In the genomic region with DNA sequence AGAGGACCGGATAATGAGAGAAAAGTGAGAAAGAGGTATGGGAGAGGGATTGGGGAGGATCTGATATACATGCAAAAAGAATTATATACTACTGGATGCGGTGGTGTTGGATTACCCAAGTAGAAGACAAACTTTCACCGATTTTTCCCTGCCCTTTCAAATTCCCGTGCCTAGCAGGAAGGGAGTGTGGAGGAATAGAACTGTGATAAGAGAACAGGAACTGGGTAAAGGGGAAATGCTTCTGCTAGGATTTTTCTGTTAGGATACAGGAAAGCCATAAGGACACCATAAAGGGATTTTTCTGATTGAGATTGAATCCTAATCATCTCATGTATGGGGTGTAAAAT, we compare ENCODE assay signal across 10 cellular contexts. TPM values are rescaled to one million over a fixed set of nuclear protein-coding genes. Genes with fewer than 3 reads are reported as not detected.
DNase-seq lines count a peak whose midpoint lies in the region; ATAC-seq, FAIRE-seq and TF ChIP-seq lines count a peak whose summit lies in the region.
"Had no signal": no experiment of that assay in that cellular context is flagged by ENCODE, and none has a peak within 500 bp of the region (broad histone marks: within the 10 kb centered on the region; RNA-seq: fewer than 3 reads in every experiment).

No MANE protein-coding gene starts in this region.

- TSS peak; percentile 98 for BruUV-seq in GM12878 (replicated peaks; lab: Mats Ljungman, UMichigan)

- H3K27ac ChIP-seq in GM12878 (ENCODE audit: control insufficient read depth, insufficient read depth) (peak overlapping the region; percentile 90), testis (peak overlapping the region; percentile 95 to 97)

- CTCF ChIA-PET in GM12878 (lab: Yijun Ruan, JAX) = interaction anchor here (0.7 to 1.0 kb wide), 2 partner anchors 470 to 504 kb away, joined by 3 to 5 read pairs; no protein-coding TSS in a partner anchor

- intact Hi-C loops in GM12878 (cut with micrococcal nuclease; ENCODE audit: unreplicated experiment) (loop anchor here (5.0 to 10.0 kb wide), 4 partner anchors 132 to 772 kb away; partner anchors contain the start of genes CEP57 and MAML2), testis (cut with DNase I; ENCODE audit: low total_unique reads) (no loop called here)

- H3K4me3 ChIP-seq in LNCaP clone FGC (ENCODE audit: low read depth, low read length) (peak overlapping the region; percentile 93), GM12878 (peak overlapping the region; percentile 94), testis (peak overlapping the region; percentile 82 to 87)

- in situ Hi-C loops in GM12878 (cut with MboI) = no loop called here

- H3K36me3 ChIP-seq in GM12878 (ENCODE audit: control insufficient read depth in 2 of 2, insufficient read depth in 2 of 2, low read length in 1 of 2) = no peaks in the 10 kb centered on the region
- H3K36me3 ChIP-seq in testis (ENCODE audit: low read depth, missing control alignments) = no peaks in the 10 kb centered on the region

- H3K27me3 ChIP-seq in GM12878 (replicated peaks in 1 of 2; ENCODE audit: control insufficient read depth in 2 of 2, insufficient read depth in 2 of 2, low read length in 1 of 2) = no peaks in the 10 kb centered on the region
- H3K27me3 ChIP-seq in testis = no peaks in the 10 kb centered on the region

- no peak for FAIRE-seq in GM12878 (lab: Jason Lieb, UNC)
- FAIRE-seq: colon, G401.6 had no signal

- TF ChIP-seq POLR2A in GM12878 (IDR thresholded peaks at IDR 0.05; ENCODE audit: low read depth, low read length) (no peak), testis (IDR thresholded peaks at IDR 0.05) (no peak)

- peak overlapping the region; percentile 97 for H3K9ac ChIP-seq in GM12878 (ENCODE audit: control insufficient read depth, insufficient read depth, low read length)

- H3K9me3 ChIP-seq in GM12878 (replicated peaks; ENCODE audit: control insufficient read depth, insufficient read depth, low read length) (no peaks in the 10 kb centered on the region), testis (no peaks in the 10 kb centered on the region)

- no peaks in the 10 kb centered on the region for H3K4me1 ChIP-seq in GM12878 (ENCODE audit: control insufficient read depth, insufficient read depth, low read length)
- H3K4me1 ChIP-seq in testis = peaks cover 12% of the 10 kb centered on the region

- RAD21 ChIA-PET in GM12878 (lab: Charles Lee; ENCODE audit: unreplicated experiment) = interaction anchor here (1.0 kb wide), 1 partner anchor 8 kb away, joined by 3 read pairs; no protein-coding TSS in a partner anchor

- POLR2A ChIA-PET in GM12878 (lab: Charles Lee) = no interaction called here

- peaks cover 20% of the 10 kb centered on the region for H3K79me2 ChIP-seq in GM12878 (ENCODE audit: control insufficient read depth, insufficient read depth, low read length)

- TF ChIP-seq EP300 in GM12878 (IDR thresholded peaks at IDR 0.05; ENCODE audit: borderline replicate concordance in 1 of 2, control insufficient read depth in 1 of 2, low read depth in 2 of 2, low read length in 2 of 2) = no peak

- H2AFZ ChIP-seq in GM12878 (ENCODE audit: control insufficient read depth, low read depth, low read length) = peak overlapping the region; percentile 95

- SMC1A ChIA-PET in GM12878 (lab: Charles Lee; ENCODE audit: uncharacterized antibody, unreplicated experiment) = interaction anchor here (1.0 to 1.3 kb wide), 4 partner anchors 76 to 489 kb away, joined by 3 to 6 read pairs (median 4); no protein-coding TSS in a partner anchor

- DNase-seq in NCI-H748 (lab: John Stamatoyannopoulos, UW; ENCODE audit: unreplicated experiment) = peak; percentile 25
- DNase-seq in NCI-H748 treated with DMSO at 0.1 percent for 48 hours (lab: John Stamatoyannopoulos, UW) = no peak
- no peak for DNase-seq in LNCaP clone FGC (ENCODE audit: low read depth)
- no peak for DNase-seq in GM12878 (ENCODE audit: low read depth, low spot score)
- peak; percentile 41 for DNase-seq in kidney tubule cell (ENCODE audit: low spot score)
- no peak for DNase-seq in testis
- no peak for DNase-seq in iPS-NIHi11 (ENCODE audit: low spot score)

- no peaks in the 10 kb centered on the region for H4K20me1 ChIP-seq in GM12878 (ENCODE audit: control insufficient read depth, insufficient read depth)

- ATAC-seq in GM12878 = no peak; the same call in 2 of the 3 replicates
- no peak for ATAC-seq in HG03442 (IDR thresholded peaks at IDR 0.05; ENCODE audit: unreplicated experiment)

- 0% methylated on average over 4 of the region's 4 CpGs for WGBS in GM12878 (ENCODE audit: insufficient coverage, insufficient replicate concordance, low lambda C conversion rate, missing lambda C conversion rate)
- 0 to 1% methylated on average over 4 of the region's 4 CpGs for WGBS in testis, 2 donors

- TF ChIP-seq RAD21 in GM12878 (IDR thresholded peaks at IDR 0.05; ENCODE audit: insufficient read depth, low read depth, low read length) = no peak

- no peak for TF ChIP-seq CTCF in LNCaP clone FGC (IDR thresholded peaks at IDR 0.05; ENCODE audit: control insufficient read depth, extremely low read depth, insufficient read depth)
- TF ChIP-seq CTCF in GM12878 (IDR thresholded peaks at IDR 0.05 in 2 of 3, conservative IDR thresholded peaks at IDR 0.05 in 1 of 3; ENCODE audit: control insufficient read depth in 2 of 3, extremely low read depth in 1 of 3, insufficient read depth in 1 of 3, low read depth in 3 of 3, low read length in 3 of 3) = no peak
- TF ChIP-seq CTCF in testis (IDR thresholded peaks at IDR 0.05) = no peak

- H3K4me2 ChIP-seq in GM12878 (ENCODE audit: control insufficient read depth, insufficient read depth) = peak overlapping the region; percentile 70

TF ChIP-seq in GM12878, 131 proteins besides CTCF, POLR2A, EP300 and RAD21:
- no peak for TF ChIP-seq SUZ12 (IDR thresholded peaks at IDR 0.05; ENCODE audit: unreplicated experiment)
- TF ChIP-seq SPI1 (IDR thresholded peaks at IDR 0.05; ENCODE audit: borderline replicate concordance, insufficient read depth, low read depth, low read length) = peak; percentile 45; the same call in 1 of the 2 replicates
- peak; percentile 1 to 48; a peak in 2 of 4 replicates for TF ChIP-seq IKZF2 (IDR thresholded peaks at IDR 0.05)
- TF ChIP-seq RELA (IDR thresholded peaks at IDR 0.05; ENCODE audit: borderline replicate concordance, partially characterized antibody) = no peak
- TF ChIP-seq RB1 (IDR thresholded peaks at IDR 0.05; ENCODE audit: borderline replicate concordance) = no peak
- no peak for TF ChIP-seq BMI1 (IDR thresholded peaks at IDR 0.05; ENCODE audit: borderline replicate concordance)

RNA-seq across cellular contexts. Expression of gene MTMR2, which starts 0.5 kb away (rescaled TPM):
- 18.7 and 20.0 TPM in 2 replicates for total RNA-seq in GM12878 (2013; cell fraction: nucleolus; rRNA removed)
- total RNA-seq in GM12878 (2014; rRNA removed) = 14.4 and 17.1 TPM in 2 replicates
- 20.6 and 21.8 TPM in 2 replicates for total RNA-seq in GM12878 (2014; rRNA removed; fragmentation: Illumina TruSeq; extraction: Trizol)
- 27.5 and 31.3 TPM in 2 replicates for total RNA-seq in GM12878 (2021)
- polyA plus RNA-seq in GM12878 (2011; ENCODE audit: low read depth) = 8.7 TPM
- polyA plus RNA-seq in GM12878 (2011; rRNA removed) = 23.2 and 31.4 TPM in 2 replicates
- polyA plus RNA-seq in GM12878 (2011; cell fraction: cytosol; rRNA removed) = 14.5 and 20.8 TPM in 2 replicates
- 13.1 and 13.5 TPM in 2 replicates for polyA plus RNA-seq in GM12878 (2011; cell fraction: nucleus; rRNA removed)
- 12.8 and 16.7 TPM in 2 replicates for polyA plus RNA-seq in GM12878 (2012)
- polyA plus RNA-seq in GM12878 (2014; fragmentation: Illumina TruSeq; extraction: Trizol) = 28.2 and 38.0 TPM in 2 replicates
- polyA plus RNA-seq in GM12878 (2014; fragmentation: Nextera tagmentation; extraction: Ambion mirVana) = 1 to 10 TPM; 7.6 to 9.8 TPM
- polyA plus RNA-seq in GM12878 (2014; rRNA removed) = 16.7 and 18.4 TPM in 2 replicates
- polyA plus RNA-seq in GM12878 (2016; fragmentation: Nextera tagmentation; extraction: Ambion mirVana) = 10 to 100 TPM; 41.7 to 46.6 TPM
- polyA minus RNA-seq in GM12878 (2011; rRNA and poly(A)+ RNA removed) = 25.8 and 41.3 TPM in 2 replicates
- polyA minus RNA-seq in GM12878 (2011; cell fraction: cytosol; rRNA and poly(A)+ RNA removed) = 19.4 and 19.5 TPM in 2 replicates
- polyA minus RNA-seq in GM12878 (2011; cell fraction: nucleus; rRNA and poly(A)+ RNA removed) = 18.1 and 27.5 TPM in 2 replicates
- total RNA-seq in testis = 10 to 100 TPM; 49.9 to 55.5 TPM
- polyA plus RNA-seq in testis (ENCODE audit: insufficient read depth, low read depth, low replicate concordance) = 70.7 TPM

Comparison
In these comparisons a context has a peak if more than half of its experiments do, and no peak if none do; other contexts are left out.
1. DNase-seq: peak in NCI-H748 (single experiment) and kidney tubule cell (single experiment); none in NCI-H748 treated with DMSO at 0.1 percent for 48 hours (single experiment), LNCaP clone FGC (single experiment), GM12878 (single experiment), testis (single experiment) and iPS-NIHi11 (single experiment).
2. Peak in every context shown above with its lines, with median percentiles within 50 percentile points of each other: H3K4me3 ChIP-seq.